1 cellular context compared by ENCODE assay signal in genomic region chr10:67666416-67667043, GRCh38.
TF ChIP-seq lines count a peak whose summit lies in the region.

No MANE protein-coding gene starts in this region.

TF ChIP-seq in liver, 16 proteins besides CTCF, POLR2A, EP300 and RAD21 (continued from another document):
- TF ChIP-seq MAX (IDR thresholded peaks at IDR 0.05): no peak
- TF ChIP-seq FOXA1 (IDR thresholded peaks at IDR 0.05): no peak
- no peak for TF ChIP-seq GABPA (IDR thresholded peaks at IDR 0.05 in 1 of 2, conservative IDR thresholded peaks at IDR 0.05 in 1 of 2)
- no peak for TF ChIP-seq TAF1 (conservative IDR thresholded peaks at IDR 0.05)
- TF ChIP-seq HNF4G (IDR thresholded peaks at IDR 0.05): no peak
- no peak for TF ChIP-seq NR2F2 (IDR thresholded peaks at IDR 0.05)
- no peak for TF ChIP-seq YY1 (IDR thresholded peaks at IDR 0.05)
- no peak for TF ChIP-seq FOXA2 (IDR thresholded peaks at IDR 0.05)
- TF ChIP-seq EGR1 (IDR thresholded peaks at IDR 0.05; ENCODE audit: low read depth in 2 of 2): no peak
- TF ChIP-seq RXRA (IDR thresholded peaks at IDR 0.05): no peak
- TF ChIP-seq HNF4A (conservative IDR thresholded peaks at IDR 0.05): no peak
- TF ChIP-seq JUND (IDR thresholded peaks at IDR 0.05): no peak
- no peak for TF ChIP-seq REST (IDR thresholded peaks at IDR 0.05)
